In the genomic region with DNA sequence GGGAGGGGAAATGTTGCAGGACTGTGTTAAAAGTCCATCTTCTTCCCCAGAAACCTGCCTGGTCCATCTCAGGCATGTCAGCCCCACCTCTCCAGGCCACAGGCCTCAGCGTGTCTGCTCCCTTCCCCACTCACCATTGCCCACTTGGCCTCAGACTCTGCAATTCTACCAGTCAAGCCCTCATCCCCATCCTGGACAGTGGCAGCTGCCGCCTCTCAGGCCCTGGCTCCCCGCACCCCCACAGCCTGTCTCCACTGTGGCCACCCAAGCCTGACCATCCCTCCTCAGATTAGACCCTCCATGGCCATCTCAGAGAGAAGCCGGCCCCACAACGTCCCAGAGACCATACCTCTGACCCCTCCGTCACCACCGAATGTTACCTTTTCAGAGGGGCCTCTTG, we compare ENCODE assay signal across 28 cellular contexts.
"Had no signal": no experiment of that assay in that cellular context is flagged by ENCODE, and none has a peak within 500 bp of the region (broad histone marks: within the 10 kb centered on the region; RNA-seq: fewer than 3 reads in every experiment).

No MANE protein-coding gene starts in this region.

- H3K9me3 ChIP-seq: ovary, psoas muscle, right lobe of liver, sigmoid colon, stomach, thoracic aorta, tibial artery, transverse colon, vagina had no signal

- H3K27ac ChIP-seq: ovary, parathyroid adenoma, psoas muscle, right lobe of liver, sigmoid colon, thoracic aorta, tibial artery, transverse colon, vagina had no signal

- H3K9me3 Mint-ChIP-seq: nephron progenitor cell; neural crest cell; stimulated activated naive B cell treated with anti-CD40 and anti-IgM and Interleukin-4, amounts not matched to agents 10 μg/mL and 1 μg/mL and 100 μg/mL, for 72 hours; stimulated activated naive CD8-positive, alpha-beta T cell treated with anti-CD3 and anti-CD28 coated beads, Interleukin-15, Interleukin-2, amounts not matched to agents 100 ng/mL and 50 ng/mL, for 24 hours; type B pancreatic cell had no signal

- H3K27me3 ChIP-seq: ovary, right lobe of liver, vagina had no signal

- H3K4me1 ChIP-seq: parathyroid adenoma, psoas muscle, right lobe of liver, tibial artery, transverse colon had no signal

- H3K27ac Mint-ChIP-seq: progenitor cell of endocrine pancreas; stimulated activated naive B cell treated with anti-CD40 and anti-IgM and Interleukin-4, amounts not matched to agents 10 μg/mL and 1 μg/mL and 100 μg/mL, for 72 hours; stimulated activated naive CD8-positive, alpha-beta T cell treated with anti-CD3 and anti-CD28 coated beads, Interleukin-15, Interleukin-2, amounts not matched to agents 100 ng/mL and 50 ng/mL, for 24 hours had no signal

- H3K36me3 Mint-ChIP-seq: naive thymus-derived CD8-positive, alpha-beta T cell; stimulated activated naive B cell treated with anti-CD40 and anti-IgM and Interleukin-4, amounts not matched to agents 10 μg/mL and 1 μg/mL and 100 μg/mL, for 72 hours; type B pancreatic cell had no signal

- H3K36me3 ChIP-seq: ovary, right lobe of liver, sigmoid colon, stomach, thoracic aorta, tibial artery, transverse colon, vagina had no signal

- H3K4me1 Mint-ChIP-seq: stimulated activated naive B cell treated with anti-CD40 and anti-IgM and Interleukin-4, amounts not matched to agents 10 μg/mL and 1 μg/mL and 100 μg/mL, for 72 hours had no signal

- H3K4me3 ChIP-seq: ovary, psoas muscle, right lobe of liver, sigmoid colon, stomach, thoracic aorta, tibial artery, transverse colon, vagina had no signal

- ATAC-seq: naive thymus-derived CD8-positive, alpha-beta T cell; psoas muscle; right cardiac atrium; right lobe of liver; stimulated activated naive B cell treated with anti-CD40 and anti-IgM and Interleukin-4, amounts not matched to agents 10 μg/mL and 1 μg/mL and 100 μg/mL, for 72 hours had no signal

- H3K4me3 Mint-ChIP-seq: naive B cell; naive thymus-derived CD8-positive, alpha-beta T cell; neural crest cell; stimulated activated naive B cell treated with anti-CD40 and anti-IgM and Interleukin-4, amounts not matched to agents 10 μg/mL and 1 μg/mL and 100 μg/mL, for 72 hours; stimulated activated naive CD8-positive, alpha-beta T cell treated with anti-CD3 and anti-CD28 coated beads, Interleukin-15, Interleukin-2, amounts not matched to agents 100 ng/mL and 50 ng/mL, for 24 hours; type B pancreatic cell had no signal

- DNase-seq: naive B cell; naive thymus-derived CD8-positive, alpha-beta T cell; nephron progenitor cell; occipital lobe; ovary; posterior cingulate gyrus; psoas muscle; right cardiac atrium; right lobe of liver; sigmoid colon; small intestine; stimulated activated CD4-positive, alpha-beta T cell treated with anti-CD3 and anti-CD28 coated beads, Interleukin-15, amount 100 ng/mL, for 24 hours; stimulated activated CD4-positive, alpha-beta T cell treated with anti-CD3 and anti-CD28 coated beads, Interleukin-2, amount 100 ng/mL, for 24 hours; stimulated activated CD4-positive, alpha-beta T cell treated with anti-CD3 and anti-CD28 coated beads, Interleukin-2, amount 100 ng/mL, for 48 hours; stimulated activated CD4-positive, alpha-beta T cell treated with anti-CD3 and anti-CD28 coated beads, Interleukin-4, amount 100 ng/mL, for 24 hours; stimulated activated CD8-positive, alpha-beta memory T cell treated with anti-CD3 and anti-CD28 coated beads, Interleukin-4, amount 100 ng/mL, for 48 hours; stimulated activated naive B cell treated with anti-CD40 and anti-IgM and Interleukin-4, amounts not matched to agents 10 μg/mL and 1 μg/mL and 100 μg/mL, for 72 hours; stimulated activated naive CD4-positive, alpha-beta T cell treated with Interleukin-2 at 50 U/mL for 16 hours; stomach; tibial artery; transverse colon had no signal
